Comparison of ENCODE assay signal across 28 cellular contexts in the genomic region with DNA sequence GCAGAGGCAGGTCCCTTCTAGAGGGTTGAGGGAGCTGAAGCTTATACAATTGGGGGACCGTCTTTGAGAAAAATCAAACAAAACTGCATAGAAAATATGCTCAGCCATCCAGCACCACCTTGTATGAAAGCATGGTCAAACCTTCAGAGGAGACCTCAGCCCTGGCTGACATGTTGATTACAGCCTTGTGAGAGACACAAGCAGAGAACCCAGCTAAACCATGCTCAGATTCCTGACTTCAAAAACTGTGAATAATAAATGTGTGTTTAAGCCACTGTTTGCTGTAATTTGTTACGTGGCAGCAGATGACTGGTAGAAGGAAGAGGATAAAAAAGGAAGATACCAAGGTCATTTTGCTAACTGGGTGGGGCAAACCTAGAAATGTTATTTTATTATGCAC.
"Had no signal": no experiment of that assay in that cellular context is flagged by ENCODE, and none has a peak within 500 bp of the region (broad histone marks: within the 10 kb centered on the region; RNA-seq: fewer than 3 reads in every experiment).

No MANE protein-coding gene starts in this region.

- H3K27ac Mint-ChIP-seq: activated B cell treated with CpG ODN at 0.5 μM for 24 hours; activated naive CD8-positive, alpha-beta T cell; activated T-helper 2 cell treated with anti-CD3 and anti-CD28 coated beads, Interferon-gamma antibody, Interleukin-2, Interleukin-4, amounts not matched to agents 10 μg/mL and 5 μg/mL and 100 μg/mL, durations not matched to agents 14 hours and 24 hours and 36 hours; endodermal cell; natural killer cell; stimulated activated memory B cell treated with anti-CD40 and anti-IgM and Interleukin-4, amounts not matched to agents 10 μg/mL and 1 μg/mL and 100 μg/mL, for 72 hours had no signal

- H3K4me1 Mint-ChIP-seq: activated B cell treated with CpG ODN at 0.5 μM for 24 hours; central memory CD8-positive, alpha-beta T cell; natural killer cell; stimulated activated memory B cell treated with anti-CD40 and anti-IgM and Interleukin-4, amounts not matched to agents 10 μg/mL and 1 μg/mL and 100 μg/mL, for 72 hours had no signal

- H3K27ac ChIP-seq: adrenal gland, ascending aorta, breast epithelium, coronary artery, heart right ventricle, neutrophil, stomach, suprapubic skin, transverse colon, uterus had no signal

- H3K4me3 ChIP-seq: adrenal gland, ascending aorta, breast epithelium, coronary artery, heart right ventricle, stomach, suprapubic skin, transverse colon, uterus had no signal

- H3K27me3 ChIP-seq: ascending aorta, breast epithelium, heart right ventricle, neutrophil, suprapubic skin, transverse colon, uterus had no signal

- H3K36me3 Mint-ChIP-seq: activated naive CD8-positive, alpha-beta T cell; natural killer cell; stimulated activated memory B cell treated with anti-CD40 and anti-IgM and Interleukin-4, amounts not matched to agents 10 μg/mL and 1 μg/mL and 100 μg/mL, for 72 hours had no signal

- ATAC-seq: activated T-cell treated with anti-CD3 and anti-CD28 coated beads, Interleukin-2, amount 50 U/mL, for 4 hours; heart right ventricle; left ventricle myocardium superior; natural killer cell; sciatic nerve; stimulated activated memory B cell treated with anti-CD40 and anti-IgM and Interleukin-4, amounts not matched to agents 10 μg/mL and 1 μg/mL and 100 μg/mL, for 72 hours had no signal

- H3K4me3 Mint-ChIP-seq: activated B cell treated with CpG ODN at 0.5 μM for 24 hours; activated naive CD8-positive, alpha-beta T cell; activated T-cell treated with anti-CD3 and anti-CD28 coated beads, Interleukin-2, amount 50 U/mL, for 4 hours; central memory CD8-positive, alpha-beta T cell; endodermal cell; natural killer cell; stimulated activated memory B cell treated with anti-CD40 and anti-IgM and Interleukin-4, amounts not matched to agents 10 μg/mL and 1 μg/mL and 100 μg/mL, for 72 hours had no signal

- H3K36me3 ChIP-seq: adrenal gland, ascending aorta, breast epithelium, heart right ventricle, neutrophil, stomach, suprapubic skin, transverse colon, uterus had no signal

- H3K4me1 ChIP-seq: adrenal gland, breast epithelium, suprapubic skin, transverse colon, uterus had no signal

- H3K9me3 ChIP-seq: adrenal gland, neutrophil, suprapubic skin, transverse colon, uterus had no signal

- DNase-seq: activated B cell treated with CpG ODN at 0.5 μM for 24 hours; activated CD4-positive, alpha-beta T cell treated with anti-CD3 and anti-CD28 coated beads for 4 hours; activated CD4-positive, alpha-beta T cell treated with anti-CD3 and anti-CD28 coated beads, Interleukin-2, amount 50 U/mL, for 48 hours; activated CD8-positive, alpha-beta memory T cell treated with anti-CD3 and anti-CD28 coated beads, Interleukin-2, amount 50 U/mL, for 48 hours; activated naive CD4-positive, alpha-beta T cell; activated T-cell treated with anti-CD3 and anti-CD28 coated beads, Interleukin-2, amount 50 U/mL, for 4 hours; adrenal gland; endodermal cell; heart right ventricle; left ventricle myocardium superior; mammary epithelial cell; midbrain; natural killer cell; small intestine; stimulated activated CD4-positive, alpha-beta T cell treated with anti-CD3 and anti-CD28 coated beads, Interleukin-15, amount 100 ng/mL, for 24 hours; stomach; transverse colon; uterus had no signal
